20 cellular contexts compared by ENCODE assay signal in the genomic region with DNA sequence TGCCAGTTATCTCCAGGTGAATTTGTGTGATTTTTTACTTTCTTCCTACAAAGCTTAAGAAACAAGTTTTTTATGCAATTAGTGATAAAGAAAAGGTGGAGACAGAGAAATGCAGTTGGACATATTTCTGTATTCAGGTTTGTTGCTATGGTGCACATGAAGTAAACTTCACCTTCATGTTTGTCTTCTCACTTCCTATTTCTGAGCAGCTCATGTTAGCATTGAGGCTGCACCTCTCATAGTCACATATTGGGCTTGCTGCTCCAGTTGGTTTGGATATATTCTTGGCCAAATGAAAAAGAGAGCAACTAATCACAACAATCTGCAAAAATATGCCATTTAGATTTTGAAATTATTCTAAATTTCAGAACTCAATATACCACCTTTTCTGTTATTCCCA.
DNase-seq lines count a peak whose midpoint lies in the region; ATAC-seq, FAIRE-seq and TF ChIP-seq lines count a peak whose summit lies in the region.
"Had no signal": no experiment of that assay in that cellular context is flagged by ENCODE, and none has a peak within 500 bp of the region (broad histone marks: within the 10 kb centered on the region; RNA-seq: fewer than 3 reads in every experiment).

No MANE protein-coding gene starts in this region.

- no peak for DNase-seq in GM12891 (ENCODE audit: insufficient read length, low spot score)
- DNase-seq in NAMALWA (ENCODE audit: low spot score), result peak; percentile 6
- DNase-seq in NCI-H345 treated with DMSO at 0.1 percent for 48 hours (lab: John Stamatoyannopoulos, UW; ENCODE audit: unreplicated experiment), result no peak
- no peak for DNase-seq in GM20000 (ENCODE audit: low spot score)
- no peak for DNase-seq in G401 (ENCODE audit: low spot score)
- DNase-seq: BE2C; CD4-positive, CD25-positive, alpha-beta regulatory T cell; COR-L47; DMS 273 treated with DMSO at 0.1 percent for 48 hours; Karpas-422; NCI-H1105; NCI-H2081; NCI-H510A; NCI-H748 treated with DMSO at 0.1 percent for 48 hours; SHP77 had no signal

- ATAC-seq in GM21786 (IDR thresholded peaks at IDR 0.05; ENCODE audit: unreplicated experiment), result peak; percentile 66
- ATAC-seq in HG03159 (IDR thresholded peaks at IDR 0.05; ENCODE audit: unreplicated experiment), result peak; percentile 96
- no peak for ATAC-seq in GM19351 (IDR thresholded peaks at IDR 0.05; ENCODE audit: unreplicated experiment)

- no peak for FAIRE-seq in GM12891 (lab: Jason Lieb, UNC)
- FAIRE-seq: GM12892, GM18507 had no signal

- TF ChIP-seq CTCF in GM20000 (IDR thresholded peaks at IDR 0.05; ENCODE audit: extremely low read depth, missing control alignments), result no peak

- TF ChIP-seq POLR2A in GM12891 (IDR thresholded peaks at IDR 0.05; ENCODE audit: low read depth, low read length), result no peak

- in situ Hi-C loops in G401 (cut with HindIII; ENCODE audit: low sequenced_read_pairs), result no loop called here

TF ChIP-seq in GM12891, 5 proteins besides CTCF, POLR2A, EP300 and RAD21:
- TF ChIP-seq PAX5 (IDR thresholded peaks at IDR 0.05; ENCODE audit: insufficient read depth, low read length, severe bottlenecking) (no peak), POLR2AphosphoS5 (IDR thresholded peaks at IDR 0.05; ENCODE audit: low read depth, low read length) (no peak), SPI1 (IDR thresholded peaks at IDR 0.05; ENCODE audit: low read depth, low read length) (peak; percentile 80), TAF1 (IDR thresholded peaks at IDR 0.05; ENCODE audit: low read depth, low read length) (no peak)
